7 cellular contexts compared by ENCODE assay signal in genomic region chr22:19258371-19258770, GRCh38.
"Had no signal": no experiment of that assay in that cellular context is flagged by ENCODE, and none has a peak within 500 bp of the region (broad histone marks: within the 10 kb centered on the region; RNA-seq: fewer than 3 reads in every experiment).

No MANE protein-coding gene starts in this region.

- H3K27ac ChIP-seq: GM23248 had no signal

- H3K4me3 Mint-ChIP-seq: HFFc6 had no signal

- DNase-seq: GM23248, GOT3, H7, HFFc6, IMR-90 had no signal

- H3K9ac ChIP-seq: GM23248 had no signal

- ATAC-seq: HCT116 had no signal

- H3K4me3 ChIP-seq: GM23248, HAP-1 had no signal

- H3K4me1 ChIP-seq: HAP-1 had no signal

- H3K9me3 ChIP-seq: HAP-1 had no signal

- H3K27ac Mint-ChIP-seq: HFFc6 had no signal

- H3K36me3 ChIP-seq: HAP-1 had no signal
